ENCODE assay signal across 26 cellular contexts in the genomic region with DNA sequence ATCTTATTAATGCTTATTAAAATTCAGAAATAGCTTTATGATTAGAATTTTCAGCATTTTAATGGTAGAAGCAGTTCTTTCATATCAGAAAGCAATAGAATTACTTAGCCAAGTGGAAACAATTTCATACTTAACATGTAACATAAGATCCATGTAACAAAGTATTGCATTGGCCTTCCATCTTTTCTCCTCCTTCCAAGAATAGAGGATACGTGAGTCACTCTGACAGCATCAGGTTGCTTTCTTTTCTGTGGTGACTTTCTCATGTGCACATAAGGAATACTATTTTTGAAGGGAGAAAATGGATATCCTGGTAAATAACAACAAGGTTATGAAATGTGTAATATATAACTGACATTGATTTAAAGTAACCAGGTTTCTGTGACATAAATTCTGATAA.
"Had no signal": no experiment of that assay in that cellular context is flagged by ENCODE, and none has a peak within 500 bp of the region (broad histone marks: within the 10 kb centered on the region; RNA-seq: fewer than 3 reads in every experiment).

No MANE protein-coding gene starts in this region.

- H3K36me3 ChIP-seq: gastroesophageal sphincter, neutrophil, pancreas, right lobe of liver, upper lobe of left lung had no signal

- H3K4me3 Mint-ChIP-seq: activated naive CD8-positive, alpha-beta T cell treated with anti-CD3 and anti-CD28 coated beads for 36 hours; activated T-cell treated with anti-CD3 and anti-CD28 coated beads, Interleukin-2, amount 50 U/mL, for 24 hours; activated T-helper 17 cell treated with anti-CD3 and anti-CD28 coated beads, Interleukin-2, amount 50 U/mL, for 72 hours; brain; dendritic cell treated with granulocyte-macrophage colony-stimulating factor and Interleukin-4, amounts not matched to agents 40 ng/mL and 50 ng/mL, for 4 days; memory B cell; nephron; WTC11 had no signal

- H3K4me3 ChIP-seq: gastroesophageal sphincter, pancreas, right lobe of liver, upper lobe of left lung had no signal

- H3K4me1 Mint-ChIP-seq: activated naive CD8-positive, alpha-beta T cell treated with anti-CD3 and anti-CD28 coated beads for 36 hours; activated T-helper 17 cell treated with anti-CD3 and anti-CD28 coated beads, Interleukin-2, amount 50 U/mL, for 72 hours; memory B cell; nephron had no signal

- H3K27me3 Mint-ChIP-seq: activated naive CD8-positive, alpha-beta T cell treated with anti-CD3 and anti-CD28 coated beads for 36 hours; activated T-cell treated with anti-CD3 and anti-CD28 coated beads, Interleukin-2, amount 50 U/mL, for 24 hours; activated T-helper 17 cell treated with anti-CD3 and anti-CD28 coated beads, Interleukin-2, amount 50 U/mL, for 72 hours; dendritic cell treated with granulocyte-macrophage colony-stimulating factor and Interleukin-4, amounts not matched to agents 40 ng/mL and 50 ng/mL, for 4 days; memory B cell had no signal

- ATAC-seq: activated T-helper 17 cell treated with anti-CD3 and anti-CD28 coated beads, Interleukin-2, amount 50 U/mL, for 72 hours; gastroesophageal sphincter; left cardiac atrium; pancreas; right lobe of liver; WTC11 had no signal

- H3K36me3 Mint-ChIP-seq: activated naive CD8-positive, alpha-beta T cell treated with anti-CD3 and anti-CD28 coated beads for 36 hours; brain; memory B cell; WTC11 had no signal

- H3K27me3 ChIP-seq: gastroesophageal sphincter, neutrophil, pancreas, right lobe of liver, upper lobe of left lung had no signal

- H3K9me3 ChIP-seq: gastroesophageal sphincter, neutrophil, pancreas, right lobe of liver, upper lobe of left lung had no signal

- H3K9me3 Mint-ChIP-seq: activated naive CD8-positive, alpha-beta T cell treated with anti-CD3 and anti-CD28 coated beads for 36 hours; activated T-helper 17 cell treated with anti-CD3 and anti-CD28 coated beads, Interleukin-2, amount 50 U/mL, for 72 hours; dendritic cell treated with granulocyte-macrophage colony-stimulating factor and Interleukin-4, amounts not matched to agents 40 ng/mL and 50 ng/mL, for 4 days; nephron; WTC11 had no signal

- FAIRE-seq: pancreas, small intestine had no signal

- H3K27ac Mint-ChIP-seq: activated naive CD8-positive, alpha-beta T cell treated with anti-CD3 and anti-CD28 coated beads for 36 hours; activated T-cell treated with anti-CD3 and anti-CD28 coated beads, Interleukin-2, amount 50 U/mL, for 24 hours; activated T-helper 17 cell treated with anti-CD3 and anti-CD28 coated beads, Interleukin-2, amount 50 U/mL, for 72 hours; brain; dendritic cell treated with granulocyte-macrophage colony-stimulating factor and Interleukin-4, amounts not matched to agents 40 ng/mL and 50 ng/mL, for 4 days; memory B cell; nephron; WTC11 had no signal

- DNase-seq: activated CD8-positive, alpha-beta memory T cell treated with anti-CD3 and anti-CD28 coated beads for 24 hours; activated CD8-positive, alpha-beta memory T cell treated with anti-CD3 and anti-CD28 coated beads, Interleukin-2, amount 50 U/mL, for 4 hours; activated naive CD4-positive, alpha-beta T cell treated with Interleukin-2 at 50 U/mL for 16 hours; activated naive CD8-positive, alpha-beta T cell treated with anti-CD3 and anti-CD28 coated beads for 36 hours; activated T-cell treated with anti-CD3 and anti-CD28 coated beads, Interleukin-2, amount 50 U/mL, for 24 hours; caudate nucleus; effector CD4-positive, alpha-beta T cell; erythroblast; head of caudate nucleus; islet precursor cell; left cardiac atrium; pancreas; right lobe of liver; small intestine; stimulated activated CD4-positive, alpha-beta T cell treated with anti-CD3 and anti-CD28 coated beads, Interleukin-2, amount 100 ng/mL, for 48 hours; stimulated activated naive CD4-positive, alpha-beta T cell; T-helper 9 cell; upper lobe of left lung had no signal

- H3K4me1 ChIP-seq: gastroesophageal sphincter, pancreas, right lobe of liver, upper lobe of left lung had no signal

- H3K27ac ChIP-seq: gastroesophageal sphincter, neutrophil, pancreas, right lobe of liver, upper lobe of left lung had no signal
